ENCODE assay signal across 8 cellular contexts in the genomic region with DNA sequence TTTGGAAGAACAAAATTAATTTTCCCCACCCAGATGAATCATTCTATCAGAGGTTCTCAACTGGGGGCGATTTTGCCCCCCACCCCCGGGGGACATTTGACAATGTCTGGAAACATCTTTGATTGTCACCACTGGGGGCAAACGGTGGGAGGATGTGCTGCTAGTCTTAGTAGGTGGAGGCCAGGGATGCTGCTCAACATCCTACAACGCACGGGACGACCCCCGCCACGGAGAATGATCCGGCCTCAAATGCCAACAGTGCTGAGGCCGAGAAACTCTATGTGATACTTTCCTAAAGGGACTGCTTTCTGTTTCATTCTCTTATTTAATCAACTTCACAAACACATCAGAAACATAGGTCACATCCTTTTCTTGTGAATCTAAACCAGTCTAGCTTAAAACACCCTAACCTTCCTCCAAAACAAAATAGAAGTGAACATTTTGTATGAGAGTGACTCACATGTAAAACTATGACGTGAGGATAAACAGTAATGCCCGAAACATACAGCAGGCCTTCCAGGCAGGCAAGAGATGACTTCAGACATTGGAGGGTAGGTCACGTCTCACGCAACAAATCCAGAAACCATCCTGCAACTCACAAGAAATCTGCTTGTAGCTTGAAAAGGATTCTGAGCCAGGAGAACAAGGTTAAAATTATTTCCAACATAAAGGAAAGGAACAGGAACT. TPM values are rescaled to one million over a fixed set of nuclear protein-coding genes. Genes with fewer than 3 reads are reported as not detected.
A peak's percentile ranks its signal among the peaks of the same experiment; 100 is the strongest.
DNase-seq lines count a peak whose midpoint lies in the region; ATAC-seq and TF ChIP-seq lines count a peak whose summit lies in the region.

No MANE protein-coding gene starts in this region.

- H3K36me3 ChIP-seq in upper lobe of left lung, result no peaks in the 10 kb centered on the region

- no peak for TF ChIP-seq POLR2A in upper lobe of left lung (IDR thresholded peaks at IDR 0.05)

- TF ChIP-seq EP300 in upper lobe of left lung (IDR thresholded peaks at IDR 0.05), result no peak

- H3K27me3 ChIP-seq in upper lobe of left lung, result no peaks in the 10 kb centered on the region

- peak overlapping the region in 2 of 4 donors; percentile 11 to 46 for H3K27ac ChIP-seq in upper lobe of left lung

- TF ChIP-seq CTCF in GM12875 (IDR thresholded peaks at IDR 0.05; ENCODE audit: borderline replicate concordance, insufficient read depth, low read depth, low read length) (peak; percentile 12; the same call in 1 of the 2 replicates), upper lobe of left lung (IDR thresholded peaks at IDR 0.05) (no peak)

- H3K9me3 ChIP-seq in upper lobe of left lung, result no peaks in the 10 kb centered on the region

- H3K4me3 ChIP-seq in GM12875 (ENCODE audit: low read depth, low read length) (no peak overlapping the region), upper lobe of left lung (no peak overlapping the region)

- H3K4me1 ChIP-seq in upper lobe of left lung, result peaks cover 0 to 19% (median 7%) of the 10 kb centered on the region in 4 donors

- WGBS in upper lobe of left lung, 2 donors, result 74 to 79% methylated on average over 14 of the region's 14 CpGs

- ATAC-seq in GM19452 (IDR thresholded peaks at IDR 0.05; ENCODE audit: unreplicated experiment) (no peak), upper lobe of left lung (ENCODE audit: low FRiP score in 2 of 2) (no peak), HG03097 (IDR thresholded peaks at IDR 0.05; ENCODE audit: low FRiP score, unreplicated experiment) (no peak)

- DNase-seq in activated CD4-positive, alpha-beta T cell treated with anti-CD3 and anti-CD28 coated beads, Interleukin-2, amount 50 U/mL, for 4 hours, result peak; percentile 20 to 27
- DNase-seq in fibroblast of gingiva (ENCODE audit: low read depth) (peak; percentile 86), upper lobe of left lung (no peak), SHP77 (lab: John Stamatoyannopoulos, UW) (no peak)
- peak; percentile 60 to 71 for DNase-seq in stimulated activated CD8-positive, alpha-beta memory T cell treated with anti-CD3 and anti-CD28 coated beads, Interleukin-15, amount 100 ng/mL, for 48 hours (ENCODE audit: low read depth in 2 of 2)

RNA-seq across cellular contexts. Expression of a gene that starts 37.2 kb away (rescaled TPM):
- 100 to 1,000 TPM in 5 of 6 donors, 10 to 100 TPM in 1; 70.2 to 215 (median 143) TPM for total RNA-seq in upper lobe of left lung

Comparison
In these comparisons a context has a peak if more than half of its experiments do, and no peak if none do; other contexts are left out.
1. DNase-seq: peak in activated CD4-positive, alpha-beta T cell treated with anti-CD3 and anti-CD28 coated beads, Interleukin-2, amount 50 U/mL, for 4 hours (2 of 2), fibroblast of gingiva (single experiment) and stimulated activated CD8-positive, alpha-beta memory T cell treated with anti-CD3 and anti-CD28 coated beads, Interleukin-15, amount 100 ng/mL, for 48 hours (2 of 2); none in upper lobe of left lung (0 of 2) and SHP77 (0 of 2).